30 cellular contexts compared by ENCODE assay signal in genomic region chr17:63995626-63996025, GRCh38. TPM values are rescaled to one million over a fixed set of nuclear protein-coding genes. Genes with fewer than 3 reads are reported as not detected.
A peak's percentile ranks its signal among the peaks of the same experiment; 100 is the strongest.
DNase-seq lines count a peak whose midpoint lies in the region; ATAC-seq and TF ChIP-seq lines count a peak whose summit lies in the region.
"Had no signal": no experiment of that assay in that cellular context is flagged by ENCODE, and none has a peak within 500 bp of the region (broad histone marks: within the 10 kb centered on the region; RNA-seq: fewer than 3 reads in every experiment).

No MANE protein-coding gene starts in this region.

- no peak overlapping the region for H3K27ac ChIP-seq in H9 (ENCODE audit: insufficient read length, low read depth, low read length)
- H3K27ac ChIP-seq: ascending aorta, BLaER1, parathyroid adenoma, right atrium auricular region had no signal

- intact Hi-C loops in sciatic nerve (cut with DNase I), result no loop called here

- H3K36me3 Mint-ChIP-seq in H9 (ENCODE audit: insufficient read depth in 1 of 3, low read depth in 3 of 3) (0 out of 7 replicates have a peak, but pooled peaks cover 0 to 2% (median 0%) of the 10 kb centered on the region in 3 experiments), endothelial cell (ENCODE audit: low read depth, unreplicated experiment) (peaks cover 8% of the 10 kb centered on the region)
- H3K36me3 Mint-ChIP-seq: mesothelial cell of epicardium had no signal

- peaks cover 78% of the 10 kb centered on the region for H3K27me3 Mint-ChIP-seq in H9 (ENCODE audit: low read depth)
- H3K27me3 Mint-ChIP-seq in endothelial cell (ENCODE audit: unreplicated experiment), result peaks cover 21% of the 10 kb centered on the region

- H3K79me1 ChIP-seq in H9 (ENCODE audit: insufficient read depth, low read depth, low read length, poor library complexity, severe bottlenecking), result no peaks in the 10 kb centered on the region

- H3K14ac ChIP-seq in H9 (ENCODE audit: insufficient read depth, low read length), result no peak overlapping the region

- H2AFZ ChIP-seq in H9 (ENCODE audit: low read length), result no peak overlapping the region
- H2AFZ ChIP-seq: parathyroid adenoma had no signal

- no peak overlapping the region for H2BK120ac ChIP-seq in H9 (ENCODE audit: low read depth, low read length, poor library complexity, severe bottlenecking)

- H3T11ph ChIP-seq in H9 (ENCODE audit: low read length), result no peak overlapping the region

- H3K4me1 ChIP-seq in H9 (ENCODE audit: insufficient read depth, low read length), result 0 out of 2 replicates have a peak, but pooled peaks cover 3% of the 10 kb centered on the region

- no peak overlapping the region for H3K9ac ChIP-seq in H9 (ENCODE audit: extremely low read depth, insufficient read length, low read length)
- H3K9ac ChIP-seq: BLaER1, parathyroid adenoma had no signal

- no peaks in the 10 kb centered on the region for H3K36me3 ChIP-seq in MG63
- H3K36me3 ChIP-seq: ascending aorta, BLaER1, right atrium auricular region had no signal

- peak; percentile 59 for DNase-seq in activated effector memory CD4-positive, alpha-beta T cell treated with anti-CD3 and anti-CD28 coated beads, Interleukin-2, amount 50 U/mL, for 16 hours
- no peak for DNase-seq in activated effector memory CD4-positive, alpha-beta T cell treated with Interleukin-2 at 50 U/mL for 16 hours
- DNase-seq in H9 (peak; percentile 29), endothelial cell (ENCODE audit: low spot score) (no peak), sciatic nerve (ENCODE audit: low spot score) (peak; percentile 27), HT-29 (ENCODE audit: low spot score) (no peak), NCI-H748 treated with DMSO at 0.1 percent for 48 hours (lab: John Stamatoyannopoulos, UW) (no peak), MG63 (no peak)
- DNase-seq: ACHN; activated CD4-positive, alpha-beta memory T cell treated with anti-CD3 and anti-CD28 coated beads, Interleukin-2, amount 10 ng/mL, durations not matched to agents 7 days and 5 days; activated CD4-positive, CD25-positive, alpha-beta regulatory T cell; activated naive CD4-positive, alpha-beta T cell treated with anti-CD3 and anti-CD28 coated beads, Interleukin-2, amount 50 U/mL, for 16 hours; DMS79; GF-D8; islet precursor cell; left ventricle myocardium superior; naive thymus-derived CD4-positive, alpha-beta T cell; NCI-H1105; NCI-H187 treated with DMSO at 0.1 percent for 48 hours; NCI-H524 treated with DMSO at 0.1 percent for 48 hours; SIG-M5; stimulated activated naive CD4-positive, alpha-beta T cell had no signal

- H4K8ac ChIP-seq in H9 (replicated peaks; ENCODE audit: insufficient read length, low read depth, low read length), result no peak overlapping the region

- no CpG with 5 or more reads among the region's 5 CpGs for WGBS in H9 (ENCODE audit: extremely low coverage, insufficient read length, low lambda C conversion rate)

- H2BK12ac ChIP-seq in H9 (ENCODE audit: insufficient read length, low read depth, low read length), result no peak overlapping the region

- no peak overlapping the region for H3K18ac ChIP-seq in H9 (ENCODE audit: insufficient read length, low read depth, low read length)

- H3K27ac Mint-ChIP-seq in H9 (no peak overlapping the region), endothelial cell (ENCODE audit: unreplicated experiment) (peak overlapping the region; percentile 38)
- H3K27ac Mint-ChIP-seq: activated CD4-positive, alpha-beta memory T cell treated with anti-CD3 and anti-CD28 coated beads, Interleukin-2, amount 10 ng/mL, durations not matched to agents 7 days and 5 days; mesothelial cell of epicardium had no signal

- no peak overlapping the region for H3K56ac ChIP-seq in H9 (ENCODE audit: insufficient read length, low read depth, low read length)

- no peak overlapping the region for H3K23ac ChIP-seq in H9 (ENCODE audit: insufficient read length, low read depth, low read length)

- H3K27me3 ChIP-seq in H9 (ENCODE audit: insufficient read depth, low read length) (peaks cover 6% of the 10 kb centered on the region; the same call in 1 of the 2 replicates), MG63 (peaks cover 54% of the 10 kb centered on the region)
- H3K27me3 ChIP-seq: BLaER1 had no signal

- H3K4ac ChIP-seq in H9 (ENCODE audit: low read depth, low read length), result no peak overlapping the region

- no peak overlapping the region for H2BK20ac ChIP-seq in H9 (ENCODE audit: low read depth, low read length, poor library complexity, severe bottlenecking)

- H2AK5ac ChIP-seq in H9 (ENCODE audit: insufficient read length, low read length), result no peak overlapping the region

- H3K4me1 Mint-ChIP-seq in H9 (peaks cover 3 to 15% of the 10 kb centered on the region in 2 experiments), endothelial cell (ENCODE audit: unreplicated experiment) (peaks cover 50% of the 10 kb centered on the region)

- ATAC-seq in sciatic nerve, result no peak
- ATAC-seq: left ventricle myocardium superior; naive thymus-derived CD4-positive, alpha-beta T cell; Panc1 had no signal

- no peaks in the 10 kb centered on the region for H4K20me1 ChIP-seq in H9 (ENCODE audit: control insufficient read depth, insufficient read depth, insufficient read length)
- H4K20me1 ChIP-seq: BLaER1 had no signal

- no peak overlapping the region for H3K4me3 ChIP-seq in MG63
- H3K4me3 ChIP-seq: ascending aorta, BLaER1, right atrium auricular region had no signal

- H2BK15ac ChIP-seq in H9 (ENCODE audit: low read depth, low read length), result no peak overlapping the region

- H3K4me2 ChIP-seq in H9 (ENCODE audit: insufficient read depth, insufficient read length, low read length), result no peak overlapping the region
- H3K4me2 ChIP-seq: BLaER1 had no signal

- H3K23me2 ChIP-seq in H9 (ENCODE audit: insufficient read length, low read depth, low read length, poor library complexity, severe bottlenecking), result peaks cover 11% of the 10 kb centered on the region

- H3K79me2 ChIP-seq in H9 (ENCODE audit: insufficient read depth, low read length), result no peaks in the 10 kb centered on the region
- H3K79me2 ChIP-seq: parathyroid adenoma had no signal

- H3K4me3 Mint-ChIP-seq in H9 (no peak overlapping the region), endothelial cell (ENCODE audit: unreplicated experiment) (peak overlapping the region; percentile 28)
- H3K4me3 Mint-ChIP-seq: activated CD4-positive, alpha-beta memory T cell treated with anti-CD3 and anti-CD28 coated beads, Interleukin-2, amount 10 ng/mL, durations not matched to agents 7 days and 5 days; mesothelial cell of epicardium had no signal

- no peak overlapping the region for H4K5ac ChIP-seq in H9 (ENCODE audit: insufficient read length, low read depth, low read length)

- TF ChIP-seq CTCF in H9 (conservative IDR thresholded peaks at IDR 0.05), result no peak
- TF ChIP-seq CTCF in endothelial cell (IDR thresholded peaks at IDR 0.05; ENCODE audit: unreplicated experiment), result no peak

- H4K91ac ChIP-seq in H9 (ENCODE audit: insufficient read length, low read depth, low read length), result no peak overlapping the region

- H3K9me3 Mint-ChIP-seq in H9 (no peaks in the 10 kb centered on the region; a peak in 2 of 5 replicates), endothelial cell (ENCODE audit: unreplicated experiment) (no peaks in the 10 kb centered on the region)
- H3K9me3 Mint-ChIP-seq: activated CD4-positive, alpha-beta memory T cell treated with anti-CD3 and anti-CD28 coated beads, Interleukin-2, amount 10 ng/mL, durations not matched to agents 7 days and 5 days; mesothelial cell of epicardium had no signal

- no peak overlapping the region for H2BK5ac ChIP-seq in H9 (ENCODE audit: insufficient read length, low read length)

- H3K9me3 ChIP-seq in H9 (ENCODE audit: control insufficient read depth, low read depth, low read length), result no peaks in the 10 kb centered on the region
- no peaks in the 10 kb centered on the region for H3K9me3 ChIP-seq in MG63
- H3K9me3 ChIP-seq: ascending aorta, BLaER1, right atrium auricular region had no signal

RNA-seq across cellular contexts. Expression of gene PRR29, which starts 2.5 kb away (rescaled TPM):
- 0.87 and 1.5 TPM in 2 replicates for total RNA-seq in H9 (2021)
- total RNA-seq in endothelial cell (ENCODE audit: unreplicated experiment), result 25.3 TPM
- total RNA-seq in sciatic nerve, result 1.0 TPM
- total RNA-seq in HT-29 (2014; rRNA removed; shearing (Covaris generic)), result 0.10 TPM in 1 of 2 replicates, not detected in the other
- not detected in 2 replicates for total RNA-seq in MG63 (2014; rRNA removed; shearing (Covaris generic); ENCODE audit: low replicate concordance)

RNA-seq across cellular contexts. Expression of gene SCN4A, which starts 22.9 kb away (rescaled TPM):
- total RNA-seq in H9 (2021) (5.0 and 5.8 TPM in 2 replicates), endothelial cell (ENCODE audit: unreplicated experiment) (0.95 TPM), sciatic nerve (3.5 TPM)
- total RNA-seq in HT-29 (2014; rRNA removed; shearing (Covaris generic)), result not detected in 2 replicates
- total RNA-seq in MG63 (2014; rRNA removed; shearing (Covaris generic); ENCODE audit: low replicate concordance), result not detected in 2 replicates
- total RNA-seq: glomerular endothelial cell, M059J had no signal

RNA-seq across cellular contexts. Expression of gene ICAM2, which starts 24.8 kb away (rescaled TPM):
- total RNA-seq in H9 (2021), result 0.28 and 0.35 TPM in 2 replicates
- total RNA-seq in endothelial cell (ENCODE audit: unreplicated experiment), result 52.1 TPM
- total RNA-seq in sciatic nerve, result 38.2 TPM
- total RNA-seq in HT-29 (2014; rRNA removed; shearing (Covaris generic)), result 0.21 and 0.64 TPM in 2 replicates
- total RNA-seq in MG63 (2014; rRNA removed; shearing (Covaris generic); ENCODE audit: low replicate concordance), result not detected in 2 replicates

Comparison
In these comparisons a context has a peak if more than half of its experiments do, and no peak if none do; other contexts are left out.
1. DNase-seq: peak in activated effector memory CD4-positive, alpha-beta T cell treated with anti-CD3 and anti-CD28 coated beads, Interleukin-2, amount 50 U/mL, for 16 hours (single experiment), H9 (single experiment) and sciatic nerve (single experiment); none in activated effector memory CD4-positive, alpha-beta T cell treated with Interleukin-2 at 50 U/mL for 16 hours (single experiment), endothelial cell (single experiment), HT-29 (single experiment), NCI-H748 treated with DMSO at 0.1 percent for 48 hours (single experiment) and MG63 (single experiment).
2. RNA of gene PRR29, which starts 2.5 kb away (total RNA-seq): 25.3 TPM in endothelial cell (single experiment); 1.0 TPM in sciatic nerve (single experiment), 0.87 to 1.5 TPM in H9, 0.10 TPM in HT-29 and not detected in MG63; every median in the first group is over 10 times any median in the second.
3. RNA of gene ICAM2, which starts 24.8 kb away (total RNA-seq): 52.1 TPM in endothelial cell (single experiment) and 38.2 TPM in sciatic nerve (single experiment); 0.21 to 0.64 TPM in HT-29, 0.28 to 0.35 TPM in H9 and not detected in MG63; every median in the first group is over 10 times any median in the second.